Comparison of ENCODE assay signal across 15 cellular contexts in the genomic region with DNA sequence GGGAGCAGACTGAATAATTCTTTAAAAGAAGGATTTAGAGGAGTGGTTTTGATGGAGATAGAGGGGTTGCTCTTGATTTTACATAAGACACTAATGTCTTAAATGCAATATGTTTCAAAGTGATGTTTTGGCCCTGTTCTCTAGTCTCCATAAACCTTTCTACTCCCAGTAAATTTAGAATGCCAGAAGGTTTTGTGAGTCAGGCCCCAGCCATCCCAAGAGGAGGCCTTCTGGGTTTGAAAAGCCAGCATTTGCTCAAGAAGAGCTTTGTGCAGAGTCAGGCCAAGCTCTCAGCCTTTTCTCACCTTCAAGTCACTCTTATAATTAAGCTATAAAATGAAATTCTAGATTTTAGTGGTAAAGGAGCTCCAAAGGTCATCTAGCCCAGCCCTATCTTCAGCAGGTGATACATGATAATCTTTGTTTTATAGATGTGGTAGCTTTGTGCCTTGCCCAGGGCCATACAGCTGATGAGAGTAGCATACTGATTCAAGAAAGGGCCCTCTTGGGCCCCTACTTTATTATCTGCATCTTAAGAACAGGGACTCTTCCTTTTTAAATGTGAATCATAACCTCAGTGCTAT.
"Had no signal": no experiment of that assay in that cellular context is flagged by ENCODE, and none has a peak within 500 bp of the region (broad histone marks: within the 10 kb centered on the region; RNA-seq: fewer than 3 reads in every experiment).

No MANE protein-coding gene starts in this region.

- H3K27me3 Mint-ChIP-seq: activated CD4-positive, alpha-beta T cell treated with anti-CD3 and anti-CD28 coated beads, Interleukin-2, amount 10 ng/mL, durations not matched to agents 7 days and 5 days; activated naive CD8-positive, alpha-beta T cell treated with anti-CD3 and anti-CD28 coated beads, Interleukin-2, amount 10 ng/mL, durations not matched to agents 7 days and 5 days; natural killer cell treated with Interleukin-12 subunit alpha and Interleukin-12 subunit beta and Interleukin-15 and Interleukin-18, amount 100 ng/mL, for 72 hours had no signal

- H3K9me3 ChIP-seq: upper lobe of right lung had no signal

- FAIRE-seq: bronchial epithelial cell had no signal

- H3K4me1 Mint-ChIP-seq: activated CD4-positive, alpha-beta T cell treated with anti-CD3 and anti-CD28 coated beads, Interleukin-2, amount 10 ng/mL, durations not matched to agents 7 days and 5 days; activated naive CD8-positive, alpha-beta T cell treated with anti-CD3 and anti-CD28 coated beads, Interleukin-2, amount 10 ng/mL, durations not matched to agents 7 days and 5 days had no signal

- H3K9me3 Mint-ChIP-seq: activated CD4-positive, alpha-beta T cell treated with anti-CD3 and anti-CD28 coated beads, Interleukin-2, amount 10 ng/mL, durations not matched to agents 7 days and 5 days; activated naive CD8-positive, alpha-beta T cell treated with anti-CD3 and anti-CD28 coated beads, Interleukin-2, amount 10 ng/mL, durations not matched to agents 7 days and 5 days; natural killer cell treated with Interleukin-12 subunit alpha and Interleukin-12 subunit beta and Interleukin-15 and Interleukin-18, amount 100 ng/mL, for 72 hours had no signal

- H3K27ac ChIP-seq: dorsolateral prefrontal cortex, skin epidermis, upper lobe of right lung had no signal

- H3K27me3 ChIP-seq: dorsolateral prefrontal cortex, upper lobe of right lung had no signal

- H3K36me3 Mint-ChIP-seq: activated naive CD8-positive, alpha-beta T cell treated with anti-CD3 and anti-CD28 coated beads, Interleukin-2, amount 10 ng/mL, durations not matched to agents 7 days and 5 days; natural killer cell treated with Interleukin-12 subunit alpha and Interleukin-12 subunit beta and Interleukin-15 and Interleukin-18, amount 100 ng/mL, for 72 hours had no signal

- ATAC-seq: natural killer cell treated with Interleukin-12 subunit alpha and Interleukin-12 subunit beta and Interleukin-15 and Interleukin-18, amount 100 ng/mL, for 72 hours; stimulated activated naive CD8-positive, alpha-beta T cell treated with anti-CD3 and anti-CD28 coated beads, Interleukin-15, Interleukin-2, amounts not matched to agents 100 U/mL and 50 U/mL, for 24 hours; upper lobe of right lung had no signal

- DNase-seq: activated CD4-positive, alpha-beta T cell treated with anti-CD3 and anti-CD28 coated beads, Interleukin-2, amount 10 ng/mL, durations not matched to agents 7 days and 5 days; activated CD4-positive, CD25-positive, alpha-beta regulatory T cell; activated CD8-positive, alpha-beta memory T cell treated with anti-CD3 and anti-CD28 coated beads, Interleukin-2, amount 50 U/mL, for 48 hours; activated naive CD8-positive, alpha-beta T cell treated with anti-CD3 and anti-CD28 coated beads, Interleukin-2, amount 10 ng/mL, durations not matched to agents 7 days and 5 days; anterior cingulate cortex; dorsolateral prefrontal cortex; erythroblast; kidney glomerular epithelial cell; mesenchymal stem cell; occipital lobe; stimulated activated naive CD8-positive, alpha-beta T cell treated with anti-CD3 and anti-CD28 coated beads, Interleukin-15, Interleukin-2, amounts not matched to agents 100 U/mL and 50 U/mL, for 24 hours; upper lobe of right lung had no signal

- H3K4me3 ChIP-seq: dorsolateral prefrontal cortex, skin epidermis, upper lobe of right lung had no signal

- H3K27ac Mint-ChIP-seq: activated CD4-positive, alpha-beta T cell treated with anti-CD3 and anti-CD28 coated beads, Interleukin-2, amount 10 ng/mL, durations not matched to agents 7 days and 5 days; activated naive CD8-positive, alpha-beta T cell treated with anti-CD3 and anti-CD28 coated beads, Interleukin-2, amount 10 ng/mL, durations not matched to agents 7 days and 5 days; natural killer cell treated with Interleukin-12 subunit alpha and Interleukin-12 subunit beta and Interleukin-15 and Interleukin-18, amount 100 ng/mL, for 72 hours had no signal

- H3K4me3 Mint-ChIP-seq: activated CD4-positive, alpha-beta T cell treated with anti-CD3 and anti-CD28 coated beads, Interleukin-2, amount 10 ng/mL, durations not matched to agents 7 days and 5 days; activated naive CD8-positive, alpha-beta T cell treated with anti-CD3 and anti-CD28 coated beads, Interleukin-2, amount 10 ng/mL, durations not matched to agents 7 days and 5 days; natural killer cell treated with Interleukin-12 subunit alpha and Interleukin-12 subunit beta and Interleukin-15 and Interleukin-18, amount 100 ng/mL, for 72 hours had no signal

- H3K36me3 ChIP-seq: upper lobe of right lung had no signal

- H3K4me1 ChIP-seq: upper lobe of right lung had no signal
